In genomic region chr4:106315476-106315967, GRCh38 we compare ENCODE assay signal across 9 cellular contexts. TPM values are rescaled to one million over a fixed set of nuclear protein-coding genes. Genes with fewer than 3 reads are reported as not detected.
DNase-seq lines count a peak whose midpoint lies in the region; ATAC-seq and TF ChIP-seq lines count a peak whose summit lies in the region.
"Had no signal": no experiment of that assay in that cellular context is flagged by ENCODE, and none has a peak within 500 bp of the region (broad histone marks: within the 10 kb centered on the region; RNA-seq: fewer than 3 reads in every experiment).

No MANE protein-coding gene starts in this region.

- H3K4me2 ChIP-seq in OCI-LY3 (ENCODE audit: low read length) (peak overlapping the region; percentile 83), mesenchymal stem cell (ENCODE audit: low read length, poor library complexity, severe bottlenecking) (peak overlapping the region; percentile 91)

- H3K4ac ChIP-seq in mesenchymal stem cell (ENCODE audit: low read depth in 1 of 2, low read length in 2 of 2): peak overlapping the region; percentile 76 to 86

- H3K4me3 ChIP-seq in OCI-LY3 (ENCODE audit: low read length): peak overlapping the region; percentile 98
- peak overlapping the region; percentile 89 to 99 for H3K4me3 ChIP-seq in mesenchymal stem cell (ENCODE audit: insufficient read depth in 1 of 2, low read depth in 1 of 2, low read length in 2 of 2)

- H3K4me3 Mint-ChIP-seq in central memory CD8-positive, alpha-beta T cell: no peak overlapping the region
- no peak overlapping the region for H3K4me3 Mint-ChIP-seq in endothelial cell (ENCODE audit: unreplicated experiment)

- H3K18ac ChIP-seq in mesenchymal stem cell (ENCODE audit: low read depth in 1 of 2, low read length in 2 of 2): peak overlapping the region; percentile 82 to 95

- DNase-seq in AG20443 (ENCODE audit: low spot score) (peak; percentile 18), mesenchymal stem cell (peak; percentile 61), endothelial cell (ENCODE audit: low spot score) (no peak)
- no peak for DNase-seq in central memory CD8-positive, alpha-beta T cell (ENCODE audit: low spot score in 2 of 2)

- H3K36me3 ChIP-seq in OCI-LY3 (replicated peaks; ENCODE audit: low read depth, low read length) (peaks cover 16% of the 10 kb centered on the region), mesenchymal stem cell (ENCODE audit: control insufficient read depth in 1 of 2, insufficient read depth in 2 of 2, low read depth in 1 of 2, low read length in 2 of 2) (peaks cover 0 to 2% of the 10 kb centered on the region in 2 experiments)

- ATAC-seq in GM18520 (IDR thresholded peaks at IDR 0.05; ENCODE audit: unreplicated experiment): peak; percentile 15
- ATAC-seq in HG03060 (IDR thresholded peaks at IDR 0.05; ENCODE audit: low read depth, unreplicated experiment): peak; percentile 10
- peak; percentile 29 for ATAC-seq in central memory CD8-positive, alpha-beta T cell (replicated peaks; ENCODE audit: extremely low read depth, poor library complexity, severe bottlenecking)

- H4K91ac ChIP-seq in mesenchymal stem cell (ENCODE audit: low read length): peak overlapping the region; percentile 97

- peak overlapping the region; percentile 98 for H4K8ac ChIP-seq in mesenchymal stem cell (ENCODE audit: low read length)

- H2BK5ac ChIP-seq in mesenchymal stem cell (ENCODE audit: low read depth, low read length, poor library complexity, severe bottlenecking): no peak overlapping the region

- H4K20me1 ChIP-seq in OCI-LY3 (ENCODE audit: insufficient read depth, low read length): no peaks in the 10 kb centered on the region

- H2AK5ac ChIP-seq in mesenchymal stem cell (ENCODE audit: low read length, severe bottlenecking): peak overlapping the region; percentile 78

- H3K4me1 ChIP-seq in OCI-LY3 (ENCODE audit: low read length) (peaks cover 29% of the 10 kb centered on the region), mesenchymal stem cell (ENCODE audit: control insufficient read depth, insufficient read depth, low read depth, low read length) (peaks cover 1% of the 10 kb centered on the region)

- no peak overlapping the region for H3K27ac Mint-ChIP-seq in central memory CD8-positive, alpha-beta T cell (ENCODE audit: low read depth)
- H3K27ac Mint-ChIP-seq in endothelial cell (ENCODE audit: unreplicated experiment): no peak overlapping the region

- H3K9me3 ChIP-seq in OCI-LY3 (ENCODE audit: insufficient read depth, low read length): no peaks in the 10 kb centered on the region
- no peaks in the 10 kb centered on the region for H3K9me3 ChIP-seq in mesenchymal stem cell (ENCODE audit: control insufficient read depth, low read length)

- H3K4me1 Mint-ChIP-seq in central memory CD8-positive, alpha-beta T cell: peaks cover 28% of the 10 kb centered on the region
- H3K4me1 Mint-ChIP-seq in endothelial cell (ENCODE audit: unreplicated experiment): peaks cover 7% of the 10 kb centered on the region

- H3K79me1 ChIP-seq in mesenchymal stem cell (replicated peaks; ENCODE audit: low read length, poor library complexity, severe bottlenecking): peaks cover under 1% of the 10 kb centered on the region

- H2BK120ac ChIP-seq in mesenchymal stem cell (ENCODE audit: low read depth, low read length): peak overlapping the region; percentile 75

- H3K27me3 Mint-ChIP-seq in central memory CD8-positive, alpha-beta T cell: no peaks in the 10 kb centered on the region
- H3K27me3 Mint-ChIP-seq in endothelial cell (ENCODE audit: unreplicated experiment): no peaks in the 10 kb centered on the region

- no peak for TF ChIP-seq CTCF in OCI-LY3 (IDR thresholded peaks at IDR 0.05; ENCODE audit: low read depth, low read length)
- no peak for TF ChIP-seq CTCF in endothelial cell (IDR thresholded peaks at IDR 0.05; ENCODE audit: unreplicated experiment)

- H3K9ac ChIP-seq in OCI-LY3 (ENCODE audit: low read length): peak overlapping the region; percentile 96
- peak overlapping the region; percentile 99 for H3K9ac ChIP-seq in mesenchymal stem cell (ENCODE audit: low read length)

- H3K9me3 Mint-ChIP-seq in central memory CD8-positive, alpha-beta T cell: no peaks in the 10 kb centered on the region
- no peaks in the 10 kb centered on the region for H3K9me3 Mint-ChIP-seq in endothelial cell (ENCODE audit: unreplicated experiment)

- H3K23ac ChIP-seq in mesenchymal stem cell (ENCODE audit: low read length in 2 of 2): no peak overlapping the region

- H3K27ac ChIP-seq in OCI-LY3 (ENCODE audit: low read length): peak overlapping the region; percentile 83
- peak overlapping the region; percentile 87 for H3K27ac ChIP-seq in mesenchymal stem cell (ENCODE audit: low read length, poor library complexity, severe bottlenecking)
- peak overlapping the region; percentile 41 for H3K27ac ChIP-seq in temporal lobe (ENCODE audit: low read depth, low read length)

- peaks cover 84% of the 10 kb centered on the region for H3K79me2 ChIP-seq in OCI-LY3 (ENCODE audit: low read length)

- H3K27me3 ChIP-seq in OCI-LY3 (ENCODE audit: low read depth, low read length): no peaks in the 10 kb centered on the region
- H3K27me3 ChIP-seq in mesenchymal stem cell (ENCODE audit: control insufficient read depth in 1 of 2, insufficient read depth in 1 of 2, low read length in 2 of 2): no peaks in the 10 kb centered on the region

- peak overlapping the region; percentile 69 for H2AFZ ChIP-seq in OCI-LY3 (ENCODE audit: low read depth, low read length)
- peak overlapping the region; percentile 68 for H2AFZ ChIP-seq in mesenchymal stem cell (ENCODE audit: low read depth, low read length)

- H2BK15ac ChIP-seq in mesenchymal stem cell (ENCODE audit: low read depth, poor library complexity, severe bottlenecking): no peak overlapping the region

- 0% methylated on average over 13 of the region's 13 CpGs for WGBS in mesenchymal stem cell

- H2BK12ac ChIP-seq in mesenchymal stem cell (ENCODE audit: low read length in 2 of 2): no peak overlapping the region

- H3K14ac ChIP-seq in mesenchymal stem cell (ENCODE audit: low read length in 2 of 2): peak overlapping the region in 1 of 2 experiments; percentile 71

- H3K36me3 Mint-ChIP-seq in central memory CD8-positive, alpha-beta T cell (ENCODE audit: insufficient read depth): peaks cover 2% of the 10 kb centered on the region
- peaks cover 7% of the 10 kb centered on the region for H3K36me3 Mint-ChIP-seq in endothelial cell (ENCODE audit: low read depth, unreplicated experiment)

RNA-seq across cellular contexts. Expression of gene TBCK, which starts 0.5 kb away (rescaled TPM):
- 8.5 TPM for polyA plus RNA-seq in mesenchymal stem cell (2013, experiment 1 of 2)
- polyA plus RNA-seq in mesenchymal stem cell (2013, experiment 2 of 2): 7.4 TPM
- 87.0 TPM for total RNA-seq in temporal lobe
- 48.6 TPM for total RNA-seq in endothelial cell (ENCODE audit: unreplicated experiment)

RNA-seq across cellular contexts. Expression of gene AIMP1, which starts 0.8 kb away (rescaled TPM):
- polyA plus RNA-seq in mesenchymal stem cell (2013, experiment 1 of 2): 90.8 TPM
- polyA plus RNA-seq in mesenchymal stem cell (2013, experiment 2 of 2): 93.7 TPM
- total RNA-seq in temporal lobe (18.2 TPM), endothelial cell (ENCODE audit: unreplicated experiment) (25.4 TPM)

RNA-seq across cellular contexts. Expression of gene GIMD1, which starts 53.1 kb away (rescaled TPM):
- not detected for polyA plus RNA-seq in mesenchymal stem cell (2013, experiment 1 of 2)
- polyA plus RNA-seq in mesenchymal stem cell (2013, experiment 2 of 2): not detected
- total RNA-seq in temporal lobe (not detected), endothelial cell (ENCODE audit: unreplicated experiment) (not detected)
- total RNA-seq: T-helper 2 cell treated with Interferon-gamma antibody and Interleukin-4, amounts not matched to agents 100 ng/mL and 5 ng/mL, for 36 hours had no signal

Comparison
In these comparisons a context has a peak if more than half of its experiments do, and no peak if none do; other contexts are left out.
1. DNase-seq: peak in AG20443 (single experiment) and mesenchymal stem cell (single experiment); none in central memory CD8-positive, alpha-beta T cell (0 of 2) and endothelial cell (single experiment).
2. Peak in every context shown above with its lines, with median percentiles within 50 percentile points of each other: ATAC-seq and H3K27ac ChIP-seq.